ENCODE assay signal across 1 cellular context in the genomic region with DNA sequence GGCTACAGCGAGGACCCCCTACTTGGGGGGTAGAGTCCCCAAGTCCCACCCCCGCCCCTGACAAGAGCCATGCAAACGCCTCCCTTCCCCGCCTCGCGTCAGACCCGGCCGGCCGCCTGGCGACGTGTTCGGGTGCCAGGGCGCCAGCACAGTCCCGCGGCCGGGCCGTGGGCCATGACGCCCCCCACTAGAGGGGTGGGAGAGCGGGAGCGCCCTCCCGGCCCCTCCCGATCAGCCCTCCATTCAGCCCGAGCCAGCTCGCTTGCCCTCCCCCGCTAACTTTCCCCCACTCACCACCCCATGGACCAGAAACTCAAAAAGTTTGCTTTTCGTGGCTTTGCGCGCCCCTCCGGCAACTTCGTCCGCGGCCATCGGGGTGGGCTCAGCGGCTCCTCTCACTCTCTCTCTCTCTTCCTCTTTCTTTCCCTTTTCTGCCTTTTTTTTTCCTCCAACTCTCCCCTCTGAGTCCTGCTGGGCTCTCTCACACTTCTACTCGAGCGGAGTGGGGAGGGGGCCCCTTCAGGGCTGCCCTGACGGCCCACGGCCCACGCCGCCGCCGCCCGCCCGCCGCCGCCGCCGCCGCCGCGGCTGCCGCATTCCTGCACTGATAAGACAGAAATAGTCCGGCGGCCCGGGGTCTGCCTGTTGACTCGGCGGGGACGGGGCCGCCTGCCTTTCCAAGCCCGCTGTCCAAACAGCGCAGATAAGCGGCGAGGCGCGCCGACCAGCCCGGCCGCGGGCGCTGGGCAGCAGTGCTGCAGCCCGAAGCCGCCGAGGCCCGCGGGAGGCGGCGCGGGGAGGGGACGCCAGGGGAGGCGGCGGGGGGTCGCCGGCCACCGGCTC.
A peak's percentile ranks its signal among the peaks of the same experiment; 100 is the strongest.
TF ChIP-seq lines count a peak whose summit lies in the region.

Gene SMARCD3, minus strand, starts transcription at position 504 of the 843 bp plus-strand sequence. Its CDS starts 132 bp downstream, at position 372.

TF ChIP-seq in HEK293, 187 proteins besides CTCF, POLR2A, EP300 and RAD21 (continued from another document and continues in another):
- TF ChIP-seq, protein P1, sequence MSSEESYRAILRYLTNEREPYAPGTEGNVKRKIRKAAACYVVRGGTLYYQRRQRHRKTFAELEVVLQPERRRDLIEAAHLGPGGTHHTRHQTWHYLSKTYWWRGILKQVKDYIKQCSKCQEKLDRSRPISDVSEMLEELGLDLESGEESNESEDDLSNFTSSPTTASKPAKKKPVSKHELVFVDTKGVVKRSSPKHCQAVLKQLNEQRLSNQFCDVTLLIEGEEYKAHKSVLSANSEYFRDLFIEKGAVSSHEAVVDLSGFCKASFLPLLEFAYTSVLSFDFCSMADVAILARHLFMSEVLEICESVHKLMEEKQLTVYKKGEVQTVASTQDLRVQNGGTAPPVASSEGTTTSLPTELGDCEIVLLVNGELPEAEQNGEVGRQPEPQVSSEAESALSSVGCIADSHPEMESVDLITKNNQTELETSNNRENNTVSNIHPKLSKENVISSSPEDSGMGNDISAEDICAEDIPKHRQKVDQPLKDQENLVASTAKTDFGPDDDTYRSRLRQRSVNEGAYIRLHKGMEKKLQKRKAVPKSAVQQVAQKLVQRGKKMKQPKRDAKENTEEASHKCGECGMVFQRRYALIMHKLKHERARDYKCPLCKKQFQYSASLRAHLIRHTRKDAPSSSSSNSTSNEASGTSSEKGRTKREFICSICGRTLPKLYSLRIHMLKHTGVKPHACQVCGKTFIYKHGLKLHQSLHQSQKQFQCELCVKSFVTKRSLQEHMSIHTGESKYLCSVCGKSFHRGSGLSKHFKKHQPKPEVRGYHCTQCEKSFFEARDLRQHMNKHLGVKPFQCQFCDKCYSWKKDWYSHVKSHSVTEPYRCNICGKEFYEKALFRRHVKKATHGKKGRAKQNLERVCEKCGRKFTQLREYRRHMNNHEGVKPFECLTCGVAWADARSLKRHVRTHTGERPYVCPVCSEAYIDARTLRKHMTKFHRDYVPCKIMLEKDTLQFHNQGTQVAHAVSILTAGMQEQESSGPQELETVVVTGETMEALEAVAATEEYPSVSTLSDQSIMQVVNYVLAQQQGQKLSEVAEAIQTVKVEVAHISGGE (tag by site-specific recombination; conservative IDR thresholded peaks at IDR 0.05; ENCODE audit: low read depth): 0 out of 2 replicates have a peak, but pooled peaks have one; percentile 22
- TF ChIP-seq SCRT2 (tag by site-specific recombination; IDR thresholded peaks at IDR 0.05) (no peak), ZNF341 (tag by site-specific recombination; IDR thresholded peaks at IDR 0.05; ENCODE audit: low read depth) (no peak; the same call in 1 of the 2 replicates), ATF2 (tag by site-specific recombination; IDR thresholded peaks at IDR 0.05; ENCODE audit: low read depth) (no peak), ZNF600 (tag by site-specific recombination; IDR thresholded peaks at IDR 0.05) (peak; percentile 27), ZNF658 (tag by site-specific recombination; IDR thresholded peaks at IDR 0.05) (no peak), ZNF660 (tag by site-specific recombination; IDR thresholded peaks at IDR 0.05) (peak; percentile 53; the same call in 1 of the 2 replicates), WT1 (tag by site-specific recombination; IDR thresholded peaks at IDR 0.05) (0 out of 2 replicates have a peak, but pooled peaks have one; percentile 16), ZNF670 (tag by site-specific recombination; IDR thresholded peaks at IDR 0.05; ENCODE audit: low read depth) (no peak), ZNF626 (tag by site-specific recombination; IDR thresholded peaks at IDR 0.05) (no peak), TCF7L2 (IDR thresholded peaks at IDR 0.05; ENCODE audit: borderline replicate concordance, low read depth, low read length) (no peak), ZNF610 (tag by site-specific recombination; IDR thresholded peaks at IDR 0.05; ENCODE audit: borderline replicate concordance) (no peak), ZBTB44 (tag by site-specific recombination; IDR thresholded peaks at IDR 0.05) (no peak; the same call in 1 of the 2 replicates), ZBTB17 (tag by site-specific recombination; IDR thresholded peaks at IDR 0.05) (no peak; the same call in 1 of the 2 replicates), ZNF76 (tag by site-specific recombination; IDR thresholded peaks at IDR 0.05; ENCODE audit: borderline replicate concordance, low read depth) (no peak), ZNF555 (tag by site-specific recombination; conservative IDR thresholded peaks at IDR 0.05) (no peak), ZNF785 (tag by site-specific recombination; IDR thresholded peaks at IDR 0.05) (no peak), KLF7 (tag by site-specific recombination; IDR thresholded peaks at IDR 0.05; ENCODE audit: borderline replicate concordance) (no peak), ZNF404 (tag by site-specific recombination; IDR thresholded peaks at IDR 0.05) (no peak), ZNF366 (tag by site-specific recombination; conservative IDR thresholded peaks at IDR 0.05) (peak; percentile 79), ZNF138 (tag by site-specific recombination; IDR thresholded peaks at IDR 0.05; ENCODE audit: borderline replicate concordance) (no peak), ZNF707 (tag by site-specific recombination; IDR thresholded peaks at IDR 0.05) (no peak), REPIN1 (tag by site-specific recombination; IDR thresholded peaks at IDR 0.05; ENCODE audit: low read depth) (no peak), ZNF174 (tag by site-specific recombination; IDR thresholded peaks at IDR 0.05) (no peak), ZNF335 (tag by site-specific recombination; conservative IDR thresholded peaks at IDR 0.05) (peak; percentile 76), ZNF169 (tag by site-specific recombination; IDR thresholded peaks at IDR 0.05) (no peak), SP7 (tag by site-specific recombination; IDR thresholded peaks at IDR 0.05) (0 out of 2 replicates have a peak, but pooled peaks have one; percentile 13), ZNF248 (tag by site-specific recombination; IDR thresholded peaks at IDR 0.05) (no peak), ZNF302 (tag by site-specific recombination; IDR thresholded peaks at IDR 0.05; ENCODE audit: low read depth) (no peak), ZBTB7A (tag by site-specific recombination; IDR thresholded peaks at IDR 0.05; ENCODE audit: low read depth) (0 out of 2 replicates have a peak, but pooled peaks have one; percentile 39), ZNF621 (tag by site-specific recombination; IDR thresholded peaks at IDR 0.05) (no peak), ZNF155 (tag by site-specific recombination; IDR thresholded peaks at IDR 0.05) (no peak), ZNF426 (tag by site-specific recombination; IDR thresholded peaks at IDR 0.05) (no peak), ZNF16 (tag by site-specific recombination; IDR thresholded peaks at IDR 0.05; ENCODE audit: low read depth) (no peak), ZNF214 (tag by site-specific recombination; IDR thresholded peaks at IDR 0.05; ENCODE audit: borderline replicate concordance) (no peak), ZBTB48 (tag by site-specific recombination; IDR thresholded peaks at IDR 0.05) (no peak)
- TF ChIP-seq, protein P2, sequence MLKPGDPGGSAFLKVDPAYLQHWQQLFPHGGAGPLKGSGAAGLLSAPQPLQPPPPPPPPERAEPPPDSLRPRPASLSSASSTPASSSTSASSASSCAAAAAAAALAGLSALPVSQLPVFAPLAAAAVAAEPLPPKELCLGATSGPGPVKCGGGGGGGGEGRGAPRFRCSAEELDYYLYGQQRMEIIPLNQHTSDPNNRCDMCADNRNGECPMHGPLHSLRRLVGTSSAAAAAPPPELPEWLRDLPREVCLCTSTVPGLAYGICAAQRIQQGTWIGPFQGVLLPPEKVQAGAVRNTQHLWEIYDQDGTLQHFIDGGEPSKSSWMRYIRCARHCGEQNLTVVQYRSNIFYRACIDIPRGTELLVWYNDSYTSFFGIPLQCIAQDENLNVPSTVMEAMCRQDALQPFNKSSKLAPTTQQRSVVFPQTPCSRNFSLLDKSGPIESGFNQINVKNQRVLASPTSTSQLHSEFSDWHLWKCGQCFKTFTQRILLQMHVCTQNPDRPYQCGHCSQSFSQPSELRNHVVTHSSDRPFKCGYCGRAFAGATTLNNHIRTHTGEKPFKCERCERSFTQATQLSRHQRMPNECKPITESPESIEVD (tag by site-specific recombination; IDR thresholded peaks at IDR 0.05): no peak
- TF ChIP-seq, protein P3, sequence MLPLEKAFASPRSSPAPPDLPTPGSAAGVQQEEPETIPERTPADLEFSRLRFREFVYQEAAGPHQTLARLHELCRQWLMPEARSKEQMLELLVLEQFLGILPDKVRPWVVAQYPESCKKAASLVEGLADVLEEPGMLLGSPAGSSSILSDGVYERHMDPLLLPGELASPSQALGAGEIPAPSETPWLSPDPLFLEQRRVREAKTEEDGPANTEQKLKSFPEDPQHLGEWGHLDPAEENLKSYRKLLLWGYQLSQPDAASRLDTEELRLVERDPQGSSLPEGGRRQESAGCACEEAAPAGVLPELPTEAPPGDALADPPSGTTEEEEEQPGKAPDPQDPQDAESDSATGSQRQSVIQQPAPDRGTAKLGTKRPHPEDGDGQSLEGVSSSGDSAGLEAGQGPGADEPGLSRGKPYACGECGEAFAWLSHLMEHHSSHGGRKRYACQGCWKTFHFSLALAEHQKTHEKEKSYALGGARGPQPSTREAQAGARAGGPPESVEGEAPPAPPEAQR (tag by site-specific recombination; IDR thresholded peaks at IDR 0.05): no peak
- TF ChIP-seq, protein P4, sequence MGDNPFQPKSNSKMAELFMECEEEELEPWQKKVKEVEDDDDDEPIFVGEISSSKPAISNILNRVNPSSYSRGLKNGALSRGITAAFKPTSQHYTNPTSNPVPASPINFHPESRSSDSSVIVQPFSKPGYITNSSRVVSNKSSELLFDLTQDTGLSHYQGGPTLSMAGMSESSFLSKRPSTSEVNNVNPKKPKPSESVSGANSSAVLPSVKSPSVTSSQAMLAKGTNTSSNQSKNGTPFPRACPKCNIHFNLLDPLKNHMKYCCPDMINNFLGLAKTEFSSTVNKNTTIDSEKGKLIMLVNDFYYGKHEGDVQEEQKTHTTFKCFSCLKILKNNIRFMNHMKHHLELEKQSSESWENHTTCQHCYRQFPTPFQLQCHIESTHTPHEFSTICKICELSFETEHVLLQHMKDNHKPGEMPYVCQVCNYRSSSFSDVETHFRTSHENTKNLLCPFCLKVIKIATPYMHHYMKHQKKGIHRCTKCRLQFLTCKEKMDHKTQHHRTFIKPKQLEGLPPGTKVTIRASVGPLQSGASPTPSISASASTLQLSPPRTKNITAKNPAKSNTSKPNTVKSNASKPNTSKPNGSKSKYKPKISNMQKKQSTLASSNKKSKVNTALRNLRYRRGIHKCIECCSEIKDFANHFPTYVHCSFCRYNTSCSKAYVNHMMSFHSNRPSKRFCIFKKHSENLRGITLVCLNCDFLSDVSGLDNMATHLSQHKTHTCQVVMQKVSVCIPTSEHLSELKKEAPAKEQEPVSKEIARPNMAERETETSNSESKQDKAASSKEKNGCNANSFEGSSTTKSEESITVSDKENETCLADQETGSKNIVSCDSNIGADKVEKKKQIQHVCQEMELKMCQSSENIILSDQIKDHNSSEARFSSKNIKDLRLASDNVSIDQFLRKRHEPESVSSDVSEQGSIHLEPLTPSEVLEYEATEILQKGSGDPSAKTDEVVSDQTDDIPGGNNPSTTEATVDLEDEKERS (tag by site-specific recombination; IDR thresholded peaks at IDR 0.05): no peak
- TF ChIP-seq, protein P5, sequence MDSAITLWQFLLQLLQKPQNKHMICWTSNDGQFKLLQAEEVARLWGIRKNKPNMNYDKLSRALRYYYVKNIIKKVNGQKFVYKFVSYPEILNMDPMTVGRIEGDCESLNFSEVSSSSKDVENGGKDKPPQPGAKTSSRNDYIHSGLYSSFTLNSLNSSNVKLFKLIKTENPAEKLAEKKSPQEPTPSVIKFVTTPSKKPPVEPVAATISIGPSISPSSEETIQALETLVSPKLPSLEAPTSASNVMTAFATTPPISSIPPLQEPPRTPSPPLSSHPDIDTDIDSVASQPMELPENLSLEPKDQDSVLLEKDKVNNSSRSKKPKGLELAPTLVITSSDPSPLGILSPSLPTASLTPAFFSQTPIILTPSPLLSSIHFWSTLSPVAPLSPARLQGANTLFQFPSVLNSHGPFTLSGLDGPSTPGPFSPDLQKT (IDR thresholded peaks at IDR 0.05; ENCODE audit: borderline replicate concordance, low read depth, low read length): no peak
